12 cellular contexts compared by ENCODE assay signal in the genomic region with DNA sequence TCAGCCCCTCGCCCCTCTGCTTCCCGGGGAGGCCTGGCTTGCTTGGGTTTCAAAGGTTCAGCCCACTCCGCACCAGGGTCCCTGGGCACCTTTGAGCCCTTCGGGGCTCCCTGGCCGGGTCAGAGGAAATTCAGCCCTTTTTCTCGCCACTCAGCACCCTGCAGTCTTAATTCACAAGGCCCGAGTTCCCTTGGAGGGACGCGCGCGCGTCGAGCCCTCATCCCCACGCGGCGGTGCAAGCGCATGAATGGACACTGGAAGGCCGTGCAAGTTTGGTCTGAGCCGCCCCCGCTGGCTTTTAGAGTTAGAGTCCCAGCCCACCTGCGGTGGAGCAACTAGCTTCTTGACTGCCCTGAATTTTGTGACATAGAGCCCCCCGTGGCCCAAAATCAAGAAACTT. TPM values are rescaled to one million over a fixed set of nuclear protein-coding genes. Genes with fewer than 3 reads are reported as not detected.
A peak's percentile ranks its signal among the peaks of the same experiment; 100 is the strongest.
DNase-seq lines count a peak whose midpoint lies in the region; ATAC-seq, FAIRE-seq and TF ChIP-seq lines count a peak whose summit lies in the region.
"Had no signal": no experiment of that assay in that cellular context is flagged by ENCODE, and none has a peak within 500 bp of the region (broad histone marks: within the 10 kb centered on the region; RNA-seq: fewer than 3 reads in every experiment).

No MANE protein-coding gene starts in this region.

- H3K23me2 ChIP-seq in H1 (ENCODE audit: low read depth, low read length) = peaks cover 5% of the 10 kb centered on the region; the same call in 1 of the 2 replicates

- TF ChIP-seq EP300 in H1 (IDR thresholded peaks at IDR 0.05; ENCODE audit: borderline replicate concordance in 1 of 2, low read depth in 2 of 2, low read length in 2 of 2) = no peak

- H2BK120ac ChIP-seq in H1 (replicated peaks; ENCODE audit: low read depth, low read length) = no peak overlapping the region

- TF ChIP-seq CTCF in H1 (IDR thresholded peaks at IDR 0.05; ENCODE audit: control extremely low read depth in 1 of 3, insufficient read depth in 1 of 3, low read depth in 1 of 3, low read length in 3 of 3) (no peak), neural crest cell (conservative IDR thresholded peaks at IDR 0.05) (no peak)

- H3K27me3 Mint-ChIP-seq in stimulated activated naive CD8-positive, alpha-beta T cell treated with anti-CD3 and anti-CD28 coated beads, Interleukin-15, Interleukin-2, amounts not matched to agents 100 ng/mL and 50 ng/mL, for 24 hours = peaks cover 54% of the 10 kb centered on the region
- peaks cover 71% of the 10 kb centered on the region for H3K27me3 Mint-ChIP-seq in neural crest cell (ENCODE audit: low read depth)

- CTCF ChIA-PET in H1 (lab: Charles Lee; ENCODE audit: partially characterized antibody) = interaction anchor here (1.1 to 1.8 kb wide), 4 partner anchors 12 to 74 kb away, joined by 3 to 5 read pairs (median 3); no protein-coding TSS in a partner anchor

- H4K91ac ChIP-seq in H1 (replicated peaks; ENCODE audit: insufficient read length, low read length) = no peak overlapping the region

- H2BK15ac ChIP-seq in H1 (ENCODE audit: low read length) = no peak overlapping the region

- DNase-seq in stimulated activated naive CD8-positive, alpha-beta T cell treated with anti-CD3 and anti-CD28 coated beads, Interleukin-15, Interleukin-2, amounts not matched to agents 100 U/mL and 50 U/mL, for 24 hours = no peak
- DNase-seq in H1 (ENCODE audit: low read depth in 1 of 2, low spot score in 2 of 2) (peak in 1 of 2 experiments; percentile 61), neural crest cell (ENCODE audit: low read depth, low spot score) (no peak), aorta (peak; percentile 47 to 85), GF-D8 (lab: John Stamatoyannopoulos, UW) (no peak), NCI-H1092 treated with DMSO at 0.1 percent for 48 hours (lab: John Stamatoyannopoulos, UW) (no peak), A172 (ENCODE audit: low spot score) (no peak)

- no peak overlapping the region for H2BK5ac ChIP-seq in H1 (ENCODE audit: low read depth, low read length)

- no peaks in the 10 kb centered on the region for H3K79me1 ChIP-seq in H1 (ENCODE audit: low read depth, low read length)

- FAIRE-seq in H1 (lab: Jason Lieb, UNC) = no peak

- H3K27ac ChIP-seq in H1 (ENCODE audit: low read depth, low read length) (no peak overlapping the region), aorta (ENCODE audit: low read depth in 1 of 2, low read length in 2 of 2) (peak overlapping the region; percentile 58 to 87)
- H3K27ac ChIP-seq: right lobe of liver had no signal

- no peak overlapping the region for H2BK20ac ChIP-seq in H1 (ENCODE audit: low read length)

- H3K9me3 Mint-ChIP-seq in stimulated activated naive CD8-positive, alpha-beta T cell treated with anti-CD3 and anti-CD28 coated beads, Interleukin-15, Interleukin-2, amounts not matched to agents 100 ng/mL and 50 ng/mL, for 24 hours = no peaks in the 10 kb centered on the region
- no peaks in the 10 kb centered on the region for H3K9me3 Mint-ChIP-seq in neural crest cell
- H3K9me3 Mint-ChIP-seq: activated naive CD8-positive, alpha-beta T cell treated with anti-CD3 and anti-CD28 coated beads, Interleukin-2, amount 10 ng/mL, durations not matched to agents 7 days and 5 days had no signal

- H3K4ac ChIP-seq in H1 (replicated peaks; ENCODE audit: insufficient read length, low read depth, low read length) = no peak overlapping the region

- H3K27ac Mint-ChIP-seq in stimulated activated naive CD8-positive, alpha-beta T cell treated with anti-CD3 and anti-CD28 coated beads, Interleukin-15, Interleukin-2, amounts not matched to agents 100 ng/mL and 50 ng/mL, for 24 hours = peak overlapping the region; percentile 40
- H3K27ac Mint-ChIP-seq in neural crest cell (ENCODE audit: unreplicated experiment) = no peak overlapping the region
- H3K27ac Mint-ChIP-seq: activated naive CD8-positive, alpha-beta T cell treated with anti-CD3 and anti-CD28 coated beads, Interleukin-2, amount 10 ng/mL, durations not matched to agents 7 days and 5 days had no signal

- H4K5ac ChIP-seq in H1 (ENCODE audit: insufficient read length, low read depth, low read length) = no peak overlapping the region

- peaks cover 4% of the 10 kb centered on the region for H3K36me3 Mint-ChIP-seq in stimulated activated naive CD8-positive, alpha-beta T cell treated with anti-CD3 and anti-CD28 coated beads, Interleukin-15, Interleukin-2, amounts not matched to agents 100 ng/mL and 50 ng/mL, for 24 hours (ENCODE audit: low read depth)
- no peaks in the 10 kb centered on the region for H3K36me3 Mint-ChIP-seq in neural crest cell (ENCODE audit: low read depth)
- H3K36me3 Mint-ChIP-seq: activated naive CD8-positive, alpha-beta T cell treated with anti-CD3 and anti-CD28 coated beads, Interleukin-2, amount 10 ng/mL, durations not matched to agents 7 days and 5 days had no signal

- no peak overlapping the region for H3K9ac ChIP-seq in H1 (replicated peaks in 1 of 4; ENCODE audit: extremely low read depth in 1 of 4, low read depth in 3 of 4, low read length in 3 of 4)

- H3K4me1 Mint-ChIP-seq in stimulated activated naive CD8-positive, alpha-beta T cell treated with anti-CD3 and anti-CD28 coated beads, Interleukin-15, Interleukin-2, amounts not matched to agents 100 ng/mL and 50 ng/mL, for 24 hours (ENCODE audit: low read depth) = peaks cover 39% of the 10 kb centered on the region
- peaks cover 46% of the 10 kb centered on the region for H3K4me1 Mint-ChIP-seq in neural crest cell

- H3K4me1 ChIP-seq in H1 (replicated peaks in 1 of 4; ENCODE audit: control insufficient read depth in 3 of 4, insufficient read depth in 4 of 4, low read length in 3 of 4) (peaks cover 10 to 25% (median 20%) of the 10 kb centered on the region in 4 experiments), aorta (ENCODE audit: control insufficient read depth in 1 of 2, insufficient read depth in 2 of 2, low read length in 2 of 2) (peaks cover 2 to 4% of the 10 kb centered on the region in 2 donors)

- 4% methylated on average over 22 of the region's 22 CpGs; no CpG with 5 or more reads in 1 of the 2 experiments for WGBS in H1 (ENCODE audit: extremely low coverage in 1 of 2, insufficient coverage in 1 of 2, insufficient read length in 1 of 2, insufficient replicate concordance in 2 of 2, low coverage in 1 of 2, low lambda C conversion rate in 2 of 2, missing lambda C conversion rate in 1 of 2), 2 experiments
- 34 to 49% methylated on average over 22 of the region's 22 CpGs for WGBS in aorta, 2 donors

- H3K79me2 ChIP-seq in H1 (ENCODE audit: control insufficient read depth in 1 of 2, insufficient read depth in 2 of 2, low read length in 2 of 2) = no peaks in the 10 kb centered on the region

- H3K18ac ChIP-seq in H1 (ENCODE audit: extremely low read depth, low read length) = no peak overlapping the region

- no peaks in the 10 kb centered on the region; a peak in 1 of 8 replicates for H3K36me3 ChIP-seq in H1 (ENCODE audit: control insufficient read depth in 2 of 4, insufficient read depth in 4 of 4, low read length in 3 of 4)
- H3K36me3 ChIP-seq in aorta (ENCODE audit: control insufficient read depth in 1 of 2, insufficient read depth in 2 of 2, low read length in 1 of 2) = no peaks in the 10 kb centered on the region
- H3K36me3 ChIP-seq: right lobe of liver had no signal

- H3K56ac ChIP-seq in H1 (replicated peaks; ENCODE audit: insufficient read length, low read depth, low read length) = no peak overlapping the region

- no peak overlapping the region for H3K23ac ChIP-seq in H1 (ENCODE audit: insufficient read length)

- H3K4me3 ChIP-seq in H1 (ENCODE audit: extremely low read depth in 1 of 4, insufficient read depth in 2 of 4, low read depth in 3 of 4, low read length in 4 of 4) (peak overlapping the region in 2 of 4 experiments; percentile 10 to 42; a peak in 3 of 8 replicates), aorta (ENCODE audit: low read length in 2 of 2) (peak overlapping the region; percentile 57)
- H3K4me3 ChIP-seq: lung, right lobe of liver had no signal

- peak overlapping the region; percentile 22 to 61 for H3K4me2 ChIP-seq in H1 (ENCODE audit: insufficient read depth in 1 of 2, low read depth in 2 of 2, low read length in 2 of 2)

- peaks cover 14 to 18% of the 10 kb centered on the region in 2 experiments for H4K20me1 ChIP-seq in H1 (replicated peaks in 1 of 2; ENCODE audit: control insufficient read depth in 1 of 2, insufficient read depth in 2 of 2, low read length in 2 of 2)

- H3K9me3 ChIP-seq in H1 (ENCODE audit: insufficient read depth in 2 of 2, low read depth in 1 of 2, low read length in 1 of 2) (no peaks in the 10 kb centered on the region), aorta (ENCODE audit: control insufficient read depth, low read length) (no peaks in the 10 kb centered on the region)
- H3K9me3 ChIP-seq: right lobe of liver had no signal

- POLR2A ChIA-PET in H1 (lab: Charles Lee; ENCODE audit: partially characterized antibody) = no interaction called here

- TF ChIP-seq RAD21 in H1 (IDR thresholded peaks at IDR 0.05 in 1 of 2, conservative IDR thresholded peaks at IDR 0.05 in 1 of 2; ENCODE audit: low read depth in 2 of 2, low read length in 2 of 2) = no peak

- no peak for ATAC-seq in stimulated activated naive CD8-positive, alpha-beta T cell treated with anti-CD3 and anti-CD28 coated beads, Interleukin-15, Interleukin-2, amounts not matched to agents 100 U/mL and 50 U/mL, for 24 hours
- no peak for ATAC-seq in aorta (ENCODE audit: low FRiP score)
- ATAC-seq: right lobe of liver had no signal

- intact Hi-C loops in aorta (cut with DNase I) = loop anchor here (5.0 to 10.0 kb wide), 4 partner anchors 43 to 300 kb away; no protein-coding TSS in a partner anchor

- H2AK5ac ChIP-seq in H1 (ENCODE audit: low read depth, low read length) = no peak overlapping the region

- no peak for TF ChIP-seq POLR2A in H1 (IDR thresholded peaks at IDR 0.05; ENCODE audit: control extremely low read depth in 1 of 2, low read depth in 2 of 2, low read length in 2 of 2)

- H3K27me3 ChIP-seq in H1 (replicated peaks in 1 of 4; ENCODE audit: control insufficient read depth in 3 of 4, extremely low read depth in 1 of 4, insufficient read depth in 3 of 4, low read length in 3 of 4) (peaks cover 46 to 88% (median 63%) of the 10 kb centered on the region in 4 experiments), aorta (ENCODE audit: control insufficient read depth in 1 of 2, insufficient read depth in 2 of 2, low read length in 1 of 2) (no peaks in the 10 kb centered on the region)

- H4K8ac ChIP-seq in H1 (ENCODE audit: extremely low read depth, insufficient read depth, low read length) = no peak overlapping the region

- no peak overlapping the region for H2AFZ ChIP-seq in H1 (ENCODE audit: low read length)

- peak overlapping the region; percentile 60 for H3K4me3 Mint-ChIP-seq in stimulated activated naive CD8-positive, alpha-beta T cell treated with anti-CD3 and anti-CD28 coated beads, Interleukin-15, Interleukin-2, amounts not matched to agents 100 ng/mL and 50 ng/mL, for 24 hours
- H3K4me3 Mint-ChIP-seq in neural crest cell = peak overlapping the region; percentile 74

- H3K14ac ChIP-seq in H1 (ENCODE audit: insufficient read length) = no peak overlapping the region

- no peak overlapping the region for H2BK12ac ChIP-seq in H1 (ENCODE audit: low read depth, low read length)

RNA-seq across cellular contexts. Expression of gene EBF1, which starts 4.5 kb away (rescaled TPM):
- 0.10 and 0.15 TPM in 2 replicates for total RNA-seq in H1 (2021; fragmentation: NEBNext Ultra II Directional; extraction: Animal tissue kit (Norgen Biotek cat#: 25700))
- polyA plus RNA-seq in H1 (2011; rRNA removed) = 0.12 and 0.16 TPM in 2 replicates
- 0.03 TPM for polyA plus RNA-seq in H1 (2011; cell fraction: cytosol; rRNA removed)
- polyA plus RNA-seq in H1 (2011; cell fraction: nucleus; rRNA removed) = 0.14 TPM
- polyA plus RNA-seq in H1 (2012, experiment 1 of 2) = 0.04 to 0.23 TPM (median 0.16 TPM) in 4 replicates
- not detected for polyA plus RNA-seq in H1 (2012, experiment 2 of 2)
- 0.14 TPM for polyA plus RNA-seq in H1 (2013, experiment 1 of 2)
- polyA plus RNA-seq in H1 (2013, experiment 2 of 2) = 0.06 TPM
- polyA minus RNA-seq in H1 (2011; rRNA and poly(A)+ RNA removed) = not detected in 2 replicates
- not detected for polyA minus RNA-seq in H1 (2011; cell fraction: cytosol; rRNA and poly(A)+ RNA removed)
- 0.20 TPM for polyA minus RNA-seq in H1 (2011; cell fraction: nucleus; rRNA and poly(A)+ RNA removed)
- total RNA-seq in neural crest cell = 12.6 and 14.8 TPM in 2 replicates
- 100 to 1,000 TPM in 1 of 2 donors, 10 to 100 TPM in 1; 75.6 to 103 TPM for total RNA-seq in aorta
- polyA plus RNA-seq in aorta = 10 to 100 TPM in 1 of 2 donors, 1 to 10 TPM in 1; 5.9 to 25.1 TPM
- 1.6 and 2.1 TPM in 2 replicates for total RNA-seq in A172 (2014; rRNA removed; shearing (Covaris generic))
- total RNA-seq: epithelial cell of proximal tubule had no signal

Comparison
In these comparisons a context has a peak if more than half of its experiments do, and no peak if none do; other contexts are left out.
1. DNase-seq: peak in aorta (2 of 2); none in stimulated activated naive CD8-positive, alpha-beta T cell treated with anti-CD3 and anti-CD28 coated beads, Interleukin-15, Interleukin-2, amounts not matched to agents 100 U/mL and 50 U/mL, for 24 hours (single experiment), neural crest cell (single experiment), GF-D8 (single experiment), NCI-H1092 treated with DMSO at 0.1 percent for 48 hours (single experiment) and A172 (single experiment).